Comparison of ENCODE assay signal across 1 cellular context in the genomic region with DNA sequence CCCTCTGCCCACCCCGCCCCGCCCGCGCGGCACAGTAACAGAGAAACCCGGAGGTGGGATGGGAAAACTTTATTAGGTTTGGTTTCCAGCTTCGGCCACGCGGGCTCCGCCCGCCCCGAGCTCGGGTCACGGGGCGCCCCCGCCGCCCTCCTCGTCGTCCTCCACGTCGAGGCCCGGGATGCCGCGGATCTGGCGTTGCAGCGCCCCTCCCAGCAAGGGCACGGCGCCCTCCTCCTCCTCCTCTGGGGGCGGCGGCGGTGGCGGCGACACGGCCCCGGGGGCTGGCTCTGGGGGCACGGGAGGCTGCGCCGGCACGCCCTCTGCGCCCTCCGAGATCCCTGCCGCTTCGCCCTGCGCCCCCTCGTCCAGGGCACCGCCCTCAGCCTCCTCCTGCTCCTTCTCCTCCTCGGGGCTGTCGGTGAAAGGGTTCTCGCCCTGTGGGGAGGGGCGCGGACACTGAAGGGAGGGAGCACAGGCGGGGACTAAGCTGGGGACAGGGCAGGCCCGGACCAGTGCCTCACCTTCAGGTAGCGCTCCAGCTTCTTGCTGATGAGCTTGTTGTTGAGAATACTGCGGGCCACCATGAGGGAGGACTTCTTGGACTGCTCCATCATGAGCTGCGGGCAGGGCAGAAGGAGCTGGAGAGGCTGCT.
TF ChIP-seq lines count a peak whose summit lies in the region.

No MANE protein-coding gene starts in this region.

TF ChIP-seq in HepG2, 621 proteins besides CTCF, POLR2A, EP300 and RAD21 (continued from another document and continues in another):
- TF ChIP-seq PRDM10 (CRISPR knock-in tag; IDR thresholded peaks at IDR 0.05; ENCODE audit: low read depth) (no peak), ZNF274 (CRISPR knock-in tag; IDR thresholded peaks at IDR 0.05) (no peak), ZNF234 (CRISPR knock-in tag; conservative IDR thresholded peaks at IDR 0.05) (peak; percentile 62; the same call in 1 of the 2 replicates), ZNF782 (CRISPR knock-in tag; IDR thresholded peaks at IDR 0.05; ENCODE audit: borderline replicate concordance) (0 out of 2 replicates have a peak, but pooled peaks have one; percentile 47), THAP11 (CRISPR knock-in tag; IDR thresholded peaks at IDR 0.05) (peak; percentile 77), NRL (CRISPR knock-in tag; IDR thresholded peaks at IDR 0.05; ENCODE audit: borderline replicate concordance) (no peak; the same call in 1 of the 2 replicates), RBM39 (IDR thresholded peaks at IDR 0.05; ENCODE audit: low read depth, low read length, poor library complexity, severe bottlenecking) (peak; percentile 34), ZNF569 (CRISPR knock-in tag; IDR thresholded peaks at IDR 0.05; ENCODE audit: borderline replicate concordance) (no peak), ARNTL (CRISPR knock-in tag; IDR thresholded peaks at IDR 0.05) (0 out of 2 replicates have a peak, but pooled peaks have one; percentile 2), IRF9 (CRISPR knock-in tag; IDR thresholded peaks at IDR 0.05; ENCODE audit: borderline replicate concordance) (no peak), ZSCAN20 (CRISPR knock-in tag; IDR thresholded peaks at IDR 0.05; ENCODE audit: borderline replicate concordance) (0 out of 2 replicates have a peak, but pooled peaks have one; percentile 40), KIAA2018 (CRISPR knock-in tag; IDR thresholded peaks at IDR 0.05; ENCODE audit: borderline replicate concordance) (no peak), BRD4 (CRISPR knock-in tag; IDR thresholded peaks at IDR 0.05) (peak; percentile 40; the same call in 1 of the 2 replicates), HNF4G (IDR thresholded peaks at IDR 0.05; ENCODE audit: borderline replicate concordance, low read depth, low read length) (peak; percentile 15; the same call in 1 of the 2 replicates), HNF4G (CRISPR knock-in tag; IDR thresholded peaks at IDR 0.05; ENCODE audit: borderline replicate concordance, low read depth) (no peak), ZNF329 (CRISPR knock-in tag; IDR thresholded peaks at IDR 0.05; ENCODE audit: low read depth) (0 out of 2 replicates have a peak, but pooled peaks have one; percentile 37), NR0B2 (CRISPR knock-in tag; IDR thresholded peaks at IDR 0.05) (no peak), SYNCRIP (IDR thresholded peaks at IDR 0.05; ENCODE audit: insufficient read depth, low read depth, low read length) (no peak), NKX3-1 (CRISPR knock-in tag; IDR thresholded peaks at IDR 0.05) (no peak), MIXL1 (CRISPR knock-in tag; IDR thresholded peaks at IDR 0.05) (0 out of 2 replicates have a peak, but pooled peaks have one; percentile 3)
- TF ChIP-seq, protein P1, sequence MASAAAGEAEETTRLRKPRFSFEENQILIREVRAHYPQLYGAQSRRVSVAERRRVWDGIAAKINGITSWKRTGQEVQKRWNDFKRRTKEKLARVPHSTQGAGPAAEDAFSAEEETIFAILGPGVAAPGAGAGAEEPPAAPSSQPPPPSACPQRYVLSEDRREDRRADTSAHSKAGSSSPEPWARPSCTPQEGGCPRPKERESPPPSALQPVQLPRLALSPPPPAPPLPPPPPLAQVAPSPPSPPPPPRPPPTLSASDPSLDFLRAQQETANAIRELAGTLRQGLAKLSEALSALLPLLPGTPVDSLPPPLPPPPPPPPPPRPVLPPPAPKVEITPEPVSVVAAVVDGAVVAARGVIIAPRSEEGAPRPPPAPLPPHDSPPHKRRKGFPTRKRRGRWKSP (CRISPR knock-in tag; IDR thresholded peaks at IDR 0.05): peak; percentile 82; the same call in 1 of the 2 replicates
- TF ChIP-seq, protein P2, sequence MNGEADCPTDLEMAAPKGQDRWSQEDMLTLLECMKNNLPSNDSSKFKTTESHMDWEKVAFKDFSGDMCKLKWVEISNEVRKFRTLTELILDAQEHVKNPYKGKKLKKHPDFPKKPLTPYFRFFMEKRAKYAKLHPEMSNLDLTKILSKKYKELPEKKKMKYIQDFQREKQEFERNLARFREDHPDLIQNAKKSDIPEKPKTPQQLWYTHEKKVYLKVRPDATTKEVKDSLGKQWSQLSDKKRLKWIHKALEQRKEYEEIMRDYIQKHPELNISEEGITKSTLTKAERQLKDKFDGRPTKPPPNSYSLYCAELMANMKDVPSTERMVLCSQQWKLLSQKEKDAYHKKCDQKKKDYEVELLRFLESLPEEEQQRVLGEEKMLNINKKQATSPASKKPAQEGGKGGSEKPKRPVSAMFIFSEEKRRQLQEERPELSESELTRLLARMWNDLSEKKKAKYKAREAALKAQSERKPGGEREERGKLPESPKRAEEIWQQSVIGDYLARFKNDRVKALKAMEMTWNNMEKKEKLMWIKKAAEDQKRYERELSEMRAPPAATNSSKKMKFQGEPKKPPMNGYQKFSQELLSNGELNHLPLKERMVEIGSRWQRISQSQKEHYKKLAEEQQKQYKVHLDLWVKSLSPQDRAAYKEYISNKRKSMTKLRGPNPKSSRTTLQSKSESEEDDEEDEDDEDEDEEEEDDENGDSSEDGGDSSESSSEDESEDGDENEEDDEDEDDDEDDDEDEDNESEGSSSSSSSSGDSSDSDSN (CRISPR knock-in tag; IDR thresholded peaks at IDR 0.05): peak; percentile 47; the same call in 1 of the 2 replicates
- TF ChIP-seq, protein P3, sequence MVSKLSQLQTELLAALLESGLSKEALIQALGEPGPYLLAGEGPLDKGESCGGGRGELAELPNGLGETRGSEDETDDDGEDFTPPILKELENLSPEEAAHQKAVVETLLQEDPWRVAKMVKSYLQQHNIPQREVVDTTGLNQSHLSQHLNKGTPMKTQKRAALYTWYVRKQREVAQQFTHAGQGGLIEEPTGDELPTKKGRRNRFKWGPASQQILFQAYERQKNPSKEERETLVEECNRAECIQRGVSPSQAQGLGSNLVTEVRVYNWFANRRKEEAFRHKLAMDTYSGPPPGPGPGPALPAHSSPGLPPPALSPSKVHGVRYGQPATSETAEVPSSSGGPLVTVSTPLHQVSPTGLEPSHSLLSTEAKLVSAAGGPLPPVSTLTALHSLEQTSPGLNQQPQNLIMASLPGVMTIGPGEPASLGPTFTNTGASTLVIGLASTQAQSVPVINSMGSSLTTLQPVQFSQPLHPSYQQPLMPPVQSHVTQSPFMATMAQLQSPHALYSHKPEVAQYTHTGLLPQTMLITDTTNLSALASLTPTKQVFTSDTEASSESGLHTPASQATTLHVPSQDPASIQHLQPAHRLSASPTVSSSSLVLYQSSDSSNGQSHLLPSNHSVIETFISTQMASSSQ (IDR thresholded peaks at IDR 0.05; ENCODE audit: low read depth): no peak
- TF ChIP-seq, protein P3 (CRISPR knock-in tag; IDR thresholded peaks at IDR 0.05; ENCODE audit: borderline replicate concordance): peak; percentile 25; the same call in 1 of the 2 replicates
